1 cellular context compared by ENCODE assay signal in genomic region chr6:3063340-3063732, GRCh38.
TF ChIP-seq lines count a peak whose summit lies in the region.

No MANE protein-coding gene starts in this region.

TF ChIP-seq in K562, 482 proteins besides CTCF, POLR2A, EP300 and RAD21:
- peak; percentile 4 for TF ChIP-seq PHF20 (IDR thresholded peaks at IDR 0.05; ENCODE audit: partially characterized antibody)
- peak; percentile 8; the same call in 1 of the 2 replicates for TF ChIP-seq GTF2E2 (tag; IDR thresholded peaks at IDR 0.05)
TF ChIP-seq in K562: peak in this region for 2; not testable (repeated sequence) for 480.
